Comparison of ENCODE assay signal across 18 cellular contexts in the genomic region with DNA sequence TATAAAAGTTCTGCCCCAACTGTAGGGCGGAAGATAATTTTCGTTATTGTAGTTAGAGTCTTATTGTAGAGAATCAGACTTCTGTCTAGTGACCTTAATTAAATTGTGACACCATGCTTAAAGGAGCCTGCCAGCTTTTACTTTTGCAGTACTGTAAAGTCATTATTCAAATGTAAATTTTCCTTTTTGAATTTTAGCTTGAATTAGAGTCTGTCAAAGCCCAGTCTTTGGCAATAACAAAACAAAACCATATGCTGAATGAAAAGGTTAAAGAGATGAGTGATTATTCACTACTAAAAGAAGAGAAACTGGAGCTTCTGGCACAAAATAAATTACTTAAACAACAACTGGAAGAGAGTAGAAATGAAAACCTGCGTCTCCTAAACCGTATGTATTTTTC.
"Had no signal": no experiment of that assay in that cellular context is flagged by ENCODE, and none has a peak within 500 bp of the region (broad histone marks: within the 10 kb centered on the region; RNA-seq: fewer than 3 reads in every experiment).

No MANE protein-coding gene starts in this region.

- H3K4me3 Mint-ChIP-seq: naive thymus-derived CD4-positive, alpha-beta T cell; nephron progenitor cell; stimulated activated memory B cell treated with anti-CD40 and anti-IgM and Interleukin-4, amounts not matched to agents 10 μg/mL and 1 μg/mL and 100 μg/mL, for 72 hours; stimulated activated naive CD8-positive, alpha-beta T cell treated with anti-CD3 and anti-CD28 coated beads, Interleukin-15, Interleukin-2, amounts not matched to agents 100 ng/mL and 50 ng/mL, for 24 hours had no signal

- H3K27me3 Mint-ChIP-seq: naive thymus-derived CD4-positive, alpha-beta T cell; stimulated activated memory B cell treated with anti-CD40 and anti-IgM and Interleukin-4, amounts not matched to agents 10 μg/mL and 1 μg/mL and 100 μg/mL, for 72 hours; stimulated activated naive CD8-positive, alpha-beta T cell treated with anti-CD3 and anti-CD28 coated beads, Interleukin-15, Interleukin-2, amounts not matched to agents 100 ng/mL and 50 ng/mL, for 24 hours had no signal

- H3K9me3 Mint-ChIP-seq: naive thymus-derived CD4-positive, alpha-beta T cell; stimulated activated memory B cell treated with anti-CD40 and anti-IgM and Interleukin-4, amounts not matched to agents 10 μg/mL and 1 μg/mL and 100 μg/mL, for 72 hours; stimulated activated naive CD8-positive, alpha-beta T cell treated with anti-CD3 and anti-CD28 coated beads, Interleukin-15, Interleukin-2, amounts not matched to agents 100 ng/mL and 50 ng/mL, for 24 hours had no signal

- DNase-seq: dorsolateral prefrontal cortex; effector CD8-positive, alpha-beta T cell; foreskin melanocyte; head of caudate nucleus; mammary epithelial cell; naive thymus-derived CD4-positive, alpha-beta T cell; nephron progenitor cell; spleen; stimulated activated CD4-positive, alpha-beta T cell treated with anti-CD3 and anti-CD28 coated beads, Interleukin-15, amount 100 ng/mL, for 24 hours; stimulated activated CD4-positive, alpha-beta T cell treated with anti-CD3 and anti-CD28 coated beads, Interleukin-1b, Interleukin-23, amount 100 ng/mL, for 48 hours; stimulated activated CD4-positive, alpha-beta T cell treated with anti-CD3 and anti-CD28 coated beads, Interleukin-4, amount 100 ng/mL, for 24 hours; testis; upper lobe of right lung had no signal

- H3K27me3 ChIP-seq: hepatocyte, spleen, testis, tibial nerve, upper lobe of right lung, vagina had no signal

- H3K79me2 ChIP-seq: hepatocyte had no signal

- H3K27ac ChIP-seq: dorsolateral prefrontal cortex, hepatocyte, testis, tibial nerve, upper lobe of right lung, vagina had no signal

- H3K4me1 Mint-ChIP-seq: nephron progenitor cell had no signal

- H3K9me3 ChIP-seq: spleen, testis, tibial nerve, upper lobe of right lung, vagina had no signal

- H3K4me2 ChIP-seq: hepatocyte had no signal

- H3K4me3 ChIP-seq: dorsolateral prefrontal cortex, hepatocyte, spleen, testis, tibial nerve, upper lobe of right lung, vagina had no signal

- H3K4me1 ChIP-seq: testis, tibial nerve, upper lobe of right lung, vagina had no signal

- H3K27ac Mint-ChIP-seq: nephron progenitor cell; stimulated activated memory B cell treated with anti-CD40 and anti-IgM and Interleukin-4, amounts not matched to agents 10 μg/mL and 1 μg/mL and 100 μg/mL, for 72 hours; stimulated activated naive CD8-positive, alpha-beta T cell treated with anti-CD3 and anti-CD28 coated beads, Interleukin-15, Interleukin-2, amounts not matched to agents 100 ng/mL and 50 ng/mL, for 24 hours had no signal

- H2AFZ ChIP-seq: hepatocyte had no signal
